In the genomic region with DNA sequence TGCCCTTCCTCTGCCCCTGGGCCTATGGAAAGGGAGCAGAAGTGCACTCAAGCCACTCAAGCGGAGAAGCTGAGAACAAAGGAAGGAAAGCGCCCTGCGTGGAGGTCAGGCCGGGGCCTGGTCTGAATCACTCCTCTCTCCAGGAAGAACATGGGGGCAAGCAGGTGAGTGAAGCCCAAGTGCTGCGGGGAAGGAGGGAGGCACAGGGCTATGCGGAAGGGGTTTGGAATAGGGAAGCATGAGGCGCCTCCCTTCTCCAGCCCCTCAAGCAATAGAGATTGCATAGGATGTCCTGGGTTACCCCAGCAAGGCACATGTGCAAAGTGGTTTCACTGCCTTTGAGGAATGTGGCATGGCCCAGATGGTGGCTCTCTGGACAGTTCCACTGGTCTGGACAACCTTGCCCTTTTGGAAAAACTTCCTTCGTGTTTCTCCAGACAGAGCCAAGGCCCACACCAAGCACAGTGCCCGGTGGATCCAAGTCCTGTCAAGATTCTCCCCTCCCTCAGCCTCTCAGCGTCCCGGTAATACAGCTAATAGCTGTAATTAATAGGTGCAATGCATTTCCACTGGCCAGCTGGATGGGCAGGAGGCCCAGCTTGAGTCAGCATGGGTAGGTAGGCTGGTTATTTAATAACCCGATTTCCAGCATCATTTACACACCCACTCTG, we compare ENCODE assay signal across 1 cellular context.
TF ChIP-seq lines count a peak whose summit lies in the region.

No MANE protein-coding gene starts in this region.

TF ChIP-seq in GM12878, 131 proteins besides CTCF, POLR2A, EP300 and RAD21:
- TF ChIP-seq TARDBP (IDR thresholded peaks at IDR 0.05; ENCODE audit: borderline replicate concordance) (no peak), SPI1 (IDR thresholded peaks at IDR 0.05; ENCODE audit: borderline replicate concordance, insufficient read depth, low read depth, low read length) (no peak), TCF12 (IDR thresholded peaks at IDR 0.05; ENCODE audit: low read depth, low read length) (no peak), YY1 (IDR thresholded peaks at IDR 0.05; ENCODE audit: low read depth, low read length) (no peak), LARP7 (IDR thresholded peaks at IDR 0.05) (no peak), NR2C2 (IDR thresholded peaks at IDR 0.05; ENCODE audit: borderline replicate concordance, control insufficient read depth, insufficient read length, low read depth) (no peak), ZBED1 (IDR thresholded peaks at IDR 0.05; ENCODE audit: borderline replicate concordance) (no peak), SIN3A (IDR thresholded peaks at IDR 0.05; ENCODE audit: low read depth, low read length) (no peak), ASH2L (IDR thresholded peaks at IDR 0.05; ENCODE audit: borderline replicate concordance, low read depth) (no peak), CBFB (IDR thresholded peaks at IDR 0.05; ENCODE audit: low read depth) (no peak), EED (IDR thresholded peaks at IDR 0.05; ENCODE audit: low read depth) (no peak), PAX5 (IDR thresholded peaks at IDR 0.05; ENCODE audit: borderline replicate concordance, low read depth, low read length) (no peak), MEF2A (IDR thresholded peaks at IDR 0.05; ENCODE audit: insufficient read depth, low read depth, low read length) (no peak)
- TF ChIP-seq, protein P1, sequence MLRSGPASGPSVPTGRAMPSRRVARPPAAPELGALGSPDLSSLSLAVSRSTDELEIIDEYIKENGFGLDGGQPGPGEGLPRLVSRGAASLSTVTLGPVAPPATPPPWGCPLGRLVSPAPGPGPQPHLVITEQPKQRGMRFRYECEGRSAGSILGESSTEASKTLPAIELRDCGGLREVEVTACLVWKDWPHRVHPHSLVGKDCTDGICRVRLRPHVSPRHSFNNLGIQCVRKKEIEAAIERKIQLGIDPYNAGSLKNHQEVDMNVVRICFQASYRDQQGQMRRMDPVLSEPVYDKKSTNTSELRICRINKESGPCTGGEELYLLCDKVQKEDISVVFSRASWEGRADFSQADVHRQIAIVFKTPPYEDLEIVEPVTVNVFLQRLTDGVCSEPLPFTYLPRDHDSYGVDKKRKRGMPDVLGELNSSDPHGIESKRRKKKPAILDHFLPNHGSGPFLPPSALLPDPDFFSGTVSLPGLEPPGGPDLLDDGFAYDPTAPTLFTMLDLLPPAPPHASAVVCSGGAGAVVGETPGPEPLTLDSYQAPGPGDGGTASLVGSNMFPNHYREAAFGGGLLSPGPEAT (IDR thresholded peaks at IDR 0.05; ENCODE audit: low read depth), result no peak
- TF ChIP-seq, protein P2, sequence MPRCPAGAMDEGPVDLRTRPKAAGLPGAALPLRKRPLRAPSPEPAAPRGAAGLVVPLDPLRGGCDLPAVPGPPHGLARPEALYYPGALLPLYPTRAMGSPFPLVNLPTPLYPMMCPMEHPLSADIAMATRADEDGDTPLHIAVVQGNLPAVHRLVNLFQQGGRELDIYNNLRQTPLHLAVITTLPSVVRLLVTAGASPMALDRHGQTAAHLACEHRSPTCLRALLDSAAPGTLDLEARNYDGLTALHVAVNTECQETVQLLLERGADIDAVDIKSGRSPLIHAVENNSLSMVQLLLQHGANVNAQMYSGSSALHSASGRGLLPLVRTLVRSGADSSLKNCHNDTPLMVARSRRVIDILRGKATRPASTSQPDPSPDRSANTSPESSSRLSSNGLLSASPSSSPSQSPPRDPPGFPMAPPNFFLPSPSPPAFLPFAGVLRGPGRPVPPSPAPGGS (IDR thresholded peaks at IDR 0.05; ENCODE audit: borderline replicate concordance, insufficient read depth, low read depth, low read length, poor library complexity, severe bottlenecking), result no peak
- TF ChIP-seq, protein P3, sequence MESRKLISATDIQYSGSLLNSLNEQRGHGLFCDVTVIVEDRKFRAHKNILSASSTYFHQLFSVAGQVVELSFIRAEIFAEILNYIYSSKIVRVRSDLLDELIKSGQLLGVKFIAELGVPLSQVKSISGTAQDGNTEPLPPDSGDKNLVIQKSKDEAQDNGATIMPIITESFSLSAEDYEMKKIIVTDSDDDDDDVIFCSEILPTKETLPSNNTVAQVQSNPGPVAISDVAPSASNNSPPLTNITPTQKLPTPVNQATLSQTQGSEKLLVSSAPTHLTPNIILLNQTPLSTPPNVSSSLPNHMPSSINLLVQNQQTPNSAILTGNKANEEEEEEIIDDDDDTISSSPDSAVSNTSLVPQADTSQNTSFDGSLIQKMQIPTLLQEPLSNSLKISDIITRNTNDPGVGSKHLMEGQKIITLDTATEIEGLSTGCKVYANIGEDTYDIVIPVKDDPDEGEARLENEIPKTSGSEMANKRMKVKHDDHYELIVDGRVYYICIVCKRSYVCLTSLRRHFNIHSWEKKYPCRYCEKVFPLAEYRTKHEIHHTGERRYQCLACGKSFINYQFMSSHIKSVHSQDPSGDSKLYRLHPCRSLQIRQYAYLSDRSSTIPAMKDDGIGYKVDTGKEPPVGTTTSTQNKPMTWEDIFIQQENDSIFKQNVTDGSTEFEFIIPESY (IDR thresholded peaks at IDR 0.05), result no peak
- TF ChIP-seq, protein P4, sequence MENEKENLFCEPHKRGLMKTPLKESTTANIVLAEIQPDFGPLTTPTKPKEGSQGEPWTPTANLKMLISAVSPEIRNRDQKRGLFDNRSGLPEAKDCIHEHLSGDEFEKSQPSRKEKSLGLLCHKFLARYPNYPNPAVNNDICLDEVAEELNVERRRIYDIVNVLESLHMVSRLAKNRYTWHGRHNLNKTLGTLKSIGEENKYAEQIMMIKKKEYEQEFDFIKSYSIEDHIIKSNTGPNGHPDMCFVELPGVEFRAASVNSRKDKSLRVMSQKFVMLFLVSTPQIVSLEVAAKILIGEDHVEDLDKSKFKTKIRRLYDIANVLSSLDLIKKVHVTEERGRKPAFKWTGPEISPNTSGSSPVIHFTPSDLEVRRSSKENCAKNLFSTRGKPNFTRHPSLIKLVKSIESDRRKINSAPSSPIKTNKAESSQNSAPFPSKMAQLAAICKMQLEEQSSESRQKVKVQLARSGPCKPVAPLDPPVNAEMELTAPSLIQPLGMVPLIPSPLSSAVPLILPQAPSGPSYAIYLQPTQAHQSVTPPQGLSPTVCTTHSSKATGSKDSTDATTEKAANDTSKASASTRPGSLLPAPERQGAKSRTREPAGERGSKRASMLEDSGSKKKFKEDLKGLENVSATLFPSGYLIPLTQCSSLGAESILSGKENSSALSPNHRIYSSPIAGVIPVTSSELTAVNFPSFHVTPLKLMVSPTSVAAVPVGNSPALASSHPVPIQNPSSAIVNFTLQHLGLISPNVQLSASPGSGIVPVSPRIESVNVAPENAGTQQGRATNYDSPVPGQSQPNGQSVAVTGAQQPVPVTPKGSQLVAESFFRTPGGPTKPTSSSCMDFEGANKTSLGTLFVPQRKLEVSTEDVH (IDR thresholded peaks at IDR 0.05; ENCODE audit: low read depth, partially characterized antibody), result no peak
- TF ChIP-seq, protein P5, sequence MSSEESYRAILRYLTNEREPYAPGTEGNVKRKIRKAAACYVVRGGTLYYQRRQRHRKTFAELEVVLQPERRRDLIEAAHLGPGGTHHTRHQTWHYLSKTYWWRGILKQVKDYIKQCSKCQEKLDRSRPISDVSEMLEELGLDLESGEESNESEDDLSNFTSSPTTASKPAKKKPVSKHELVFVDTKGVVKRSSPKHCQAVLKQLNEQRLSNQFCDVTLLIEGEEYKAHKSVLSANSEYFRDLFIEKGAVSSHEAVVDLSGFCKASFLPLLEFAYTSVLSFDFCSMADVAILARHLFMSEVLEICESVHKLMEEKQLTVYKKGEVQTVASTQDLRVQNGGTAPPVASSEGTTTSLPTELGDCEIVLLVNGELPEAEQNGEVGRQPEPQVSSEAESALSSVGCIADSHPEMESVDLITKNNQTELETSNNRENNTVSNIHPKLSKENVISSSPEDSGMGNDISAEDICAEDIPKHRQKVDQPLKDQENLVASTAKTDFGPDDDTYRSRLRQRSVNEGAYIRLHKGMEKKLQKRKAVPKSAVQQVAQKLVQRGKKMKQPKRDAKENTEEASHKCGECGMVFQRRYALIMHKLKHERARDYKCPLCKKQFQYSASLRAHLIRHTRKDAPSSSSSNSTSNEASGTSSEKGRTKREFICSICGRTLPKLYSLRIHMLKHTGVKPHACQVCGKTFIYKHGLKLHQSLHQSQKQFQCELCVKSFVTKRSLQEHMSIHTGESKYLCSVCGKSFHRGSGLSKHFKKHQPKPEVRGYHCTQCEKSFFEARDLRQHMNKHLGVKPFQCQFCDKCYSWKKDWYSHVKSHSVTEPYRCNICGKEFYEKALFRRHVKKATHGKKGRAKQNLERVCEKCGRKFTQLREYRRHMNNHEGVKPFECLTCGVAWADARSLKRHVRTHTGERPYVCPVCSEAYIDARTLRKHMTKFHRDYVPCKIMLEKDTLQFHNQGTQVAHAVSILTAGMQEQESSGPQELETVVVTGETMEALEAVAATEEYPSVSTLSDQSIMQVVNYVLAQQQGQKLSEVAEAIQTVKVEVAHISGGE (CRISPR knock-in tag; IDR thresholded peaks at IDR 0.05), result no peak
